In the genomic region with DNA sequence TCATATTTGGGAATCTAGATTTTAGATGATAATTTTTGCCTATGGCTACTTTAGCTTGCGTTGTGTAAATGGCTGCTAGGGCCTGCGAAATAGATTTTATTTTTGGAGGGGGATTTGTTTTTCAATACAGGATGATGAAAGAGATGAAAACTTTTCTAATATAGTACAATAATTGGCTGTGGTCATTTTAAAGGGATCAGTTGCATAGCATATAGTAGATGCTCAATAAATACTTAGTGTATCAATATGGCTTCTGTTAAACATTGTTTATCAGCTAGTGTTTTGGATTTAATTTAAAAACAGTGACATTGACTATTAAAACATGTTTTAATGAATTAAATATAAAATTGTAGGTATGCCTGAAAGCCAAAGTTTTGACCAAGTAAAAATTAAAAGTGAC, we compare ENCODE assay signal across 25 cellular contexts. TPM values are rescaled to one million over a fixed set of nuclear protein-coding genes. Genes with fewer than 3 reads are reported as not detected.
DNase-seq lines count a peak whose midpoint lies in the region; ATAC-seq and TF ChIP-seq lines count a peak whose summit lies in the region.
"Had no signal": no experiment of that assay in that cellular context is flagged by ENCODE, and none has a peak within 500 bp of the region (broad histone marks: within the 10 kb centered on the region; RNA-seq: fewer than 3 reads in every experiment).

No MANE protein-coding gene starts in this region.

- POLR2A ChIA-PET in activated naive CD8-positive, alpha-beta T cell treated with anti-CD3 and anti-CD28 coated beads, Interleukin-2, amount 10 ng/mL, durations not matched to agents 7 days and 5 days (lab: Charles Lee) = interaction anchor here (0.7 to 19.0 kb wide), 6 partner anchors 8 to 84 kb away, joined by 3 to 711 read pairs (median 22); partner anchors contain the start of gene CHD2

- H3K36me3 ChIP-seq in Loucy (ENCODE audit: insufficient read depth, low read length) (peaks cover 91% of the 10 kb centered on the region), smooth muscle cell (ENCODE audit: low read depth) (peaks cover 24% of the 10 kb centered on the region)

- 70% methylated on average over 2 of the region's 2 CpGs for WGBS in smooth muscle cell (ENCODE audit: low lambda C conversion rate)

- ATAC-seq in activated naive CD4-positive, alpha-beta T cell treated with anti-CD3 and anti-CD28 coated beads, Interleukin-2, amount 50 U/mL, for 72 hours = no peak
- ATAC-seq in activated naive CD8-positive, alpha-beta T cell treated with anti-CD3 and anti-CD28 coated beads, Interleukin-2, amount 10 ng/mL, durations not matched to agents 7 days and 5 days (ENCODE audit: low read depth) = no peak
- ATAC-seq in HG03175 (IDR thresholded peaks at IDR 0.05; ENCODE audit: unreplicated experiment) = no peak
- ATAC-seq: activated CD4-positive, CD25-positive, alpha-beta regulatory T cell treated with anti-CD3 and anti-CD28 coated beads, Interleukin-2, amount 50 U/mL, for 24 hours; heart left ventricle; left lung had no signal

- peak overlapping the region; percentile 44 for H3K27ac ChIP-seq in smooth muscle cell (ENCODE audit: low read depth)
- H3K27ac ChIP-seq: epithelial cell of prostate had no signal

- H3K4me3 Mint-ChIP-seq in activated naive CD4-positive, alpha-beta T cell treated with anti-CD3 and anti-CD28 coated beads, Interleukin-2, amount 10 ng/mL, durations not matched to agents 7 days and 5 days = no peak overlapping the region
- H3K4me3 Mint-ChIP-seq in activated naive CD8-positive, alpha-beta T cell treated with anti-CD3 and anti-CD28 coated beads, Interleukin-2, amount 10 ng/mL, durations not matched to agents 7 days and 5 days = peak overlapping the region; percentile 73
- H3K4me3 Mint-ChIP-seq: CD14-positive monocyte, mesothelial cell of epicardium, nephron progenitor cell had no signal

- H3K4me1 ChIP-seq in Loucy (ENCODE audit: insufficient read depth, low read length, poor library complexity, severe bottlenecking) = peaks cover 63% of the 10 kb centered on the region
- H3K4me1 ChIP-seq in smooth muscle cell (ENCODE audit: low read depth) = peaks cover 8% of the 10 kb centered on the region

- H3K4me3 ChIP-seq in Loucy (ENCODE audit: low read length, poor library complexity, severe bottlenecking) = no peak overlapping the region
- no peak overlapping the region for H3K4me3 ChIP-seq in smooth muscle cell
- H3K4me3 ChIP-seq: ascending aorta, heart left ventricle, left lung, sigmoid colon had no signal

- H3K9me3 ChIP-seq in Loucy (ENCODE audit: insufficient read depth, low read depth, low read length) (no peaks in the 10 kb centered on the region), smooth muscle cell (replicated peaks; ENCODE audit: low read depth) (no peaks in the 10 kb centered on the region)
- H3K9me3 ChIP-seq: ascending aorta, heart left ventricle, left lung, sigmoid colon had no signal

- H3F3A ChIP-seq in Loucy (ENCODE audit: low read depth) (peaks cover 3% of the 10 kb centered on the region; the same call in 1 of the 2 replicates), smooth muscle cell (ENCODE audit: low read depth) (peaks cover 54% of the 10 kb centered on the region)

- peaks cover 68% of the 10 kb centered on the region for H3K36me3 Mint-ChIP-seq in activated naive CD4-positive, alpha-beta T cell treated with anti-CD3 and anti-CD28 coated beads, Interleukin-2, amount 10 ng/mL, durations not matched to agents 7 days and 5 days
- H3K36me3 Mint-ChIP-seq in activated naive CD4-positive, alpha-beta T cell treated with anti-CD3 and anti-CD28 coated beads, Interleukin-2, amount 50 U/mL, for 72 hours = peaks cover 28 to 87% of the 10 kb centered on the region in 2 donors
- H3K36me3 Mint-ChIP-seq in activated naive CD8-positive, alpha-beta T cell treated with anti-CD3 and anti-CD28 coated beads, Interleukin-2, amount 10 ng/mL, durations not matched to agents 7 days and 5 days = peaks cover 65% of the 10 kb centered on the region

- H3K79me2 ChIP-seq in Loucy (ENCODE audit: insufficient read depth, low read length) (peaks cover 100% of the 10 kb centered on the region), smooth muscle cell (ENCODE audit: low read depth) (peaks cover 99% of the 10 kb centered on the region)

- H3K9ac ChIP-seq in Loucy (ENCODE audit: low read depth, low read length, poor library complexity, severe bottlenecking) (no peak overlapping the region), smooth muscle cell (ENCODE audit: low read depth) (no peak overlapping the region)

- H3K9me3 Mint-ChIP-seq in activated naive CD4-positive, alpha-beta T cell treated with anti-CD3 and anti-CD28 coated beads, Interleukin-2, amount 10 ng/mL, durations not matched to agents 7 days and 5 days = no peaks in the 10 kb centered on the region
- peaks cover 0 to 4% of the 10 kb centered on the region in 2 donors for H3K9me3 Mint-ChIP-seq in activated naive CD4-positive, alpha-beta T cell treated with anti-CD3 and anti-CD28 coated beads, Interleukin-2, amount 50 U/mL, for 72 hours
- no peaks in the 10 kb centered on the region for H3K9me3 Mint-ChIP-seq in activated naive CD8-positive, alpha-beta T cell treated with anti-CD3 and anti-CD28 coated beads, Interleukin-2, amount 10 ng/mL, durations not matched to agents 7 days and 5 days
- H3K9me3 Mint-ChIP-seq: CD14-positive monocyte had no signal

- H3K27me3 Mint-ChIP-seq in activated naive CD4-positive, alpha-beta T cell treated with anti-CD3 and anti-CD28 coated beads, Interleukin-2, amount 10 ng/mL, durations not matched to agents 7 days and 5 days = no peaks in the 10 kb centered on the region
- no peaks in the 10 kb centered on the region for H3K27me3 Mint-ChIP-seq in activated naive CD8-positive, alpha-beta T cell treated with anti-CD3 and anti-CD28 coated beads, Interleukin-2, amount 10 ng/mL, durations not matched to agents 7 days and 5 days

- peak overlapping the region; percentile 42 for H3K27ac Mint-ChIP-seq in activated naive CD4-positive, alpha-beta T cell treated with anti-CD3 and anti-CD28 coated beads, Interleukin-2, amount 10 ng/mL, durations not matched to agents 7 days and 5 days
- peak overlapping the region in 1 of 2 donors; percentile 81 for H3K27ac Mint-ChIP-seq in activated naive CD4-positive, alpha-beta T cell treated with anti-CD3 and anti-CD28 coated beads, Interleukin-2, amount 50 U/mL, for 72 hours
- no peak overlapping the region for H3K27ac Mint-ChIP-seq in activated naive CD8-positive, alpha-beta T cell treated with anti-CD3 and anti-CD28 coated beads, Interleukin-2, amount 10 ng/mL, durations not matched to agents 7 days and 5 days

- no peak for TF ChIP-seq CTCF in Loucy (conservative IDR thresholded peaks at IDR 0.05; ENCODE audit: low read length)
- TF ChIP-seq CTCF in smooth muscle cell (IDR thresholded peaks at IDR 0.05; ENCODE audit: borderline replicate concordance, insufficient read depth, poor library complexity, severe bottlenecking) = no peak

- H4K20me1 ChIP-seq in Loucy (ENCODE audit: insufficient read depth, low read length, poor library complexity, severe bottlenecking) (peaks cover 95% of the 10 kb centered on the region), smooth muscle cell (ENCODE audit: low read depth) (peaks cover 59% of the 10 kb centered on the region)

- H3K4me1 Mint-ChIP-seq in activated naive CD4-positive, alpha-beta T cell treated with anti-CD3 and anti-CD28 coated beads, Interleukin-2, amount 10 ng/mL, durations not matched to agents 7 days and 5 days = peaks cover 83% of the 10 kb centered on the region
- peaks cover 64% of the 10 kb centered on the region for H3K4me1 Mint-ChIP-seq in activated naive CD8-positive, alpha-beta T cell treated with anti-CD3 and anti-CD28 coated beads, Interleukin-2, amount 10 ng/mL, durations not matched to agents 7 days and 5 days

- no peaks in the 10 kb centered on the region for H3K27me3 ChIP-seq in Loucy (ENCODE audit: insufficient read depth, low read length, poor library complexity, severe bottlenecking)
- no peaks in the 10 kb centered on the region for H3K27me3 ChIP-seq in smooth muscle cell (ENCODE audit: low read depth)
- H3K27me3 ChIP-seq: ascending aorta, heart left ventricle, left lung, sigmoid colon had no signal

- H3K4me2 ChIP-seq in Loucy (ENCODE audit: low read depth, low read length, poor library complexity, severe bottlenecking) (peak overlapping the region; percentile 32), smooth muscle cell (no peak overlapping the region)

- no peaks in the 10 kb centered on the region for H3K9me2 ChIP-seq in Loucy (replicated peaks; ENCODE audit: low read depth, low read length)

- no peak for DNase-seq in activated naive CD4-positive, alpha-beta T cell treated with anti-CD3 and anti-CD28 coated beads, Interleukin-2, amount 10 ng/mL, durations not matched to agents 7 days and 5 days
- no peak for DNase-seq in activated naive CD4-positive, alpha-beta T cell treated with anti-CD3 and anti-CD28 coated beads, Interleukin-2, amount 50 U/mL, for 72 hours (ENCODE audit: low spot score in 2 of 2)
- DNase-seq in activated naive CD8-positive, alpha-beta T cell treated with anti-CD3 and anti-CD28 coated beads, Interleukin-2, amount 10 ng/mL, durations not matched to agents 7 days and 5 days = no peak
- no peak for DNase-seq in smooth muscle cell (lab: John Stamatoyannopoulos, UW; ENCODE audit: unreplicated experiment)
- no peak for DNase-seq in cerebellar nuclear complex (lab: John Stamatoyannopoulos, UW)
- DNase-seq: activated gamma-delta T cell; central memory CD4-positive, alpha-beta T cell; HCEC 1CT; heart left ventricle; KBM-7; left lung; NCI-H1436 treated with DMSO at 0.1 percent for 48 hours; NCI-H526; nephron progenitor cell; posterior cingulate gyrus; sigmoid colon; stimulated activated CD8-positive, alpha-beta memory T cell treated with anti-CD3 and anti-CD28 coated beads, Interleukin-4, amount 100 ng/mL, for 48 hours; substantia nigra had no signal

- H2AFZ ChIP-seq in Loucy (ENCODE audit: low read length) (no peak overlapping the region), smooth muscle cell (ENCODE audit: low read depth) (no peak overlapping the region)

- CTCF ChIA-PET in activated naive CD4-positive, alpha-beta T cell treated with anti-CD3 and anti-CD28 coated beads, Interleukin-2, amount 10 ng/mL, durations not matched to agents 7 days and 5 days (lab: Charles Lee) = interaction anchor here (1.4 kb wide), 1 partner anchor 96 kb away, joined by 3 read pairs; no protein-coding TSS in a partner anchor

RNA-seq across cellular contexts. Expression of gene CHD2, which starts 6.9 kb away (rescaled TPM):
- total RNA-seq in activated naive CD4-positive, alpha-beta T cell treated with anti-CD3 and anti-CD28 coated beads, Interleukin-2, amount 50 U/mL, for 72 hours = 100 to 1,000 TPM; 187 to 214 TPM
- total RNA-seq in activated naive CD8-positive, alpha-beta T cell treated with anti-CD3 and anti-CD28 coated beads, Interleukin-2, amount 10 ng/mL, durations not matched to agents 7 days and 5 days = 100 to 1,000 TPM; 218 to 236 TPM
- total RNA-seq in smooth muscle cell = 99.2 and 132 TPM in 2 replicates
- 64.4 and 81.6 TPM in 2 replicates for polyA plus RNA-seq in smooth muscle cell
